8 cellular contexts compared by ENCODE assay signal in the genomic region with DNA sequence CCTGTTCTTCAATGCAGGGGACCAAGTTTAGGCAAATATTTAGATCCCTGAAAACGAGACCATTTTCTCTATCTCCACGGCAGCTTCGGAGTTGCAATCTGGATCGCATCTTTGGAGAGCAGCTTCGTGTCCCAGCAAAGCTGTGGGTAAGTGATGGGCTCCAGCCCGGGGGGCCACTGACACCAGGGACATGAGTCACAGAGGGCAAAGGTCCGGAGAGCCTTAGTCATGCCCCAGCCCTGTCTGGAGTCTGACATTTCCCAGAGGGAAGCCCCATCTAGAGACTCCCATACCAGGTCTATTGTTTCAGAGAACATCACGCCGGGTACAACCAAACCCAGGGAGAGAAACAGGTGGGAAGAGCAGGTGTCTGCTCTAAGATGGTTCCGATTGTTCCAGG.
A peak's percentile ranks its signal among the peaks of the same experiment; 100 is the strongest.
DNase-seq lines count a peak whose midpoint lies in the region; ATAC-seq lines count a peak whose summit lies in the region.

No MANE protein-coding gene starts in this region.

- H3K27me3 Mint-ChIP-seq in activated T-helper 17 cell treated with anti-CD3 and anti-CD28 coated beads, Interleukin-2, amount 50 U/mL, for 72 hours = no peaks in the 10 kb centered on the region

- H3K4me3 ChIP-seq in H7 (ENCODE audit: insufficient read depth, low read depth, low read length) = no peak overlapping the region

- no peaks in the 10 kb centered on the region for H3K27me3 ChIP-seq in H7 (ENCODE audit: control insufficient read depth, insufficient read depth, low read length)

- H3K9me3 Mint-ChIP-seq in activated T-helper 17 cell treated with anti-CD3 and anti-CD28 coated beads, Interleukin-2, amount 50 U/mL, for 72 hours = no peaks in the 10 kb centered on the region
- no peaks in the 10 kb centered on the region for H3K9me3 Mint-ChIP-seq in stimulated activated effector memory CD8-positive, alpha-beta T cell treated with anti-CD3 and anti-CD28 coated beads, Interleukin-12 subunit alpha, Interleukin-12 subunit beta, amount 100 ng/mL, for 72 hours

- DNase-seq in HPDE6-E6E7 (ENCODE audit: extremely low spot score) (peak; percentile 86), iPS-NIHi7 (ENCODE audit: extremely low spot score) (peak; percentile 63), H7 (no peak), ecto neural progenitor cell (ENCODE audit: low spot score) (no peak)
- no peak for DNase-seq in stimulated activated effector memory CD8-positive, alpha-beta T cell treated with anti-CD3 and anti-CD28 coated beads, Interleukin-12 subunit alpha, Interleukin-12 subunit beta, amount 100 ng/mL, for 72 hours (ENCODE audit: low spot score in 2 of 2)
- DNase-seq in stimulated activated CD4-positive, alpha-beta T cell treated with anti-CD3 and anti-CD28 coated beads, Interleukin-12 subunit alpha, Interleukin-12 subunit beta, amount 100 ng/mL, for 4 hours = no peak

- peak overlapping the region; percentile 82 for H3K27ac Mint-ChIP-seq in activated T-helper 17 cell treated with anti-CD3 and anti-CD28 coated beads, Interleukin-2, amount 50 U/mL, for 72 hours
- H3K27ac Mint-ChIP-seq in stimulated activated effector memory CD8-positive, alpha-beta T cell treated with anti-CD3 and anti-CD28 coated beads, Interleukin-12 subunit alpha, Interleukin-12 subunit beta, amount 100 ng/mL, for 72 hours = peak overlapping the region; percentile 23

- peaks cover 39% of the 10 kb centered on the region for H3K4me1 Mint-ChIP-seq in activated T-helper 17 cell treated with anti-CD3 and anti-CD28 coated beads, Interleukin-2, amount 50 U/mL, for 72 hours
- peaks cover 54% of the 10 kb centered on the region for H3K4me1 Mint-ChIP-seq in stimulated activated effector memory CD8-positive, alpha-beta T cell treated with anti-CD3 and anti-CD28 coated beads, Interleukin-12 subunit alpha, Interleukin-12 subunit beta, amount 100 ng/mL, for 72 hours

- H3K36me3 Mint-ChIP-seq in activated T-helper 17 cell treated with anti-CD3 and anti-CD28 coated beads, Interleukin-2, amount 50 U/mL, for 72 hours (ENCODE audit: low read depth) = peaks cover 90% of the 10 kb centered on the region
- H3K36me3 Mint-ChIP-seq in stimulated activated effector memory CD8-positive, alpha-beta T cell treated with anti-CD3 and anti-CD28 coated beads, Interleukin-12 subunit alpha, Interleukin-12 subunit beta, amount 100 ng/mL, for 72 hours = peaks cover 92% of the 10 kb centered on the region

- H3K4me3 Mint-ChIP-seq in activated T-helper 17 cell treated with anti-CD3 and anti-CD28 coated beads, Interleukin-2, amount 50 U/mL, for 72 hours = no peak overlapping the region
- H3K4me3 Mint-ChIP-seq in stimulated activated effector memory CD8-positive, alpha-beta T cell treated with anti-CD3 and anti-CD28 coated beads, Interleukin-12 subunit alpha, Interleukin-12 subunit beta, amount 100 ng/mL, for 72 hours = no peak overlapping the region

- ATAC-seq in activated T-helper 17 cell treated with anti-CD3 and anti-CD28 coated beads, Interleukin-2, amount 50 U/mL, for 72 hours (replicated peaks) = no peak
- ATAC-seq in stimulated activated effector memory CD8-positive, alpha-beta T cell treated with anti-CD3 and anti-CD28 coated beads, Interleukin-12 subunit alpha, Interleukin-12 subunit beta, amount 100 ng/mL, for 72 hours = no peak
- no peak for ATAC-seq in HG03045 (IDR thresholded peaks at IDR 0.05; ENCODE audit: unreplicated experiment)

- H3K36me3 ChIP-seq in H7 (replicated peaks; ENCODE audit: control insufficient read depth, insufficient read depth, low read length) = no peaks in the 10 kb centered on the region

Comparison
In these comparisons a context has a peak if more than half of its experiments do, and no peak if none do; other contexts are left out.
1. DNase-seq: peak in HPDE6-E6E7 (single experiment) and iPS-NIHi7 (single experiment); none in stimulated activated effector memory CD8-positive, alpha-beta T cell treated with anti-CD3 and anti-CD28 coated beads, Interleukin-12 subunit alpha, Interleukin-12 subunit beta, amount 100 ng/mL, for 72 hours (0 of 2), H7 (single experiment), stimulated activated CD4-positive, alpha-beta T cell treated with anti-CD3 and anti-CD28 coated beads, Interleukin-12 subunit alpha, Interleukin-12 subunit beta, amount 100 ng/mL, for 4 hours (single experiment) and ecto neural progenitor cell (single experiment).